Comparison of ENCODE assay signal across 17 cellular contexts in genomic region chr13:91768746-91769145, GRCh38.
DNase-seq lines count a peak whose midpoint lies in the region; ATAC-seq and TF ChIP-seq lines count a peak whose summit lies in the region.
"Had no signal": no experiment of that assay in that cellular context is flagged by ENCODE, and none has a peak within 500 bp of the region (broad histone marks: within the 10 kb centered on the region; RNA-seq: fewer than 3 reads in every experiment).

No MANE protein-coding gene starts in this region.

- H3K4me1 ChIP-seq in right lobe of liver, result no peaks in the 10 kb centered on the region
- H3K4me1 ChIP-seq: BLaER1 had no signal

- H3K4me3 ChIP-seq in right lobe of liver, result no peak overlapping the region
- H3K4me3 ChIP-seq: BLaER1 had no signal

- no peaks in the 10 kb centered on the region for H3K36me3 ChIP-seq in right lobe of liver
- H3K36me3 ChIP-seq: BLaER1 had no signal

- 77% methylated on average over 2 of the region's 2 CpGs for WGBS in right lobe of liver (ENCODE audit: insufficient coverage, low coverage, low lambda C conversion rate, missing lambda C conversion rate)

- ATAC-seq in GM18511 (IDR thresholded peaks at IDR 0.05; ENCODE audit: unreplicated experiment) (peak; percentile 43), GM21717 (IDR thresholded peaks at IDR 0.05; ENCODE audit: unreplicated experiment) (peak; percentile 59), HG02852 (IDR thresholded peaks at IDR 0.05; ENCODE audit: unreplicated experiment) (peak; percentile 59), right lobe of liver (no peak), HG03108 (IDR thresholded peaks at IDR 0.05; ENCODE audit: unreplicated experiment) (no peak)
- ATAC-seq in stimulated activated naive CD8-positive, alpha-beta T cell treated with anti-CD3 and anti-CD28 coated beads, Interleukin-15, Interleukin-2, amounts not matched to agents 100 U/mL and 50 U/mL, for 24 hours, result no peak
- ATAC-seq: CD8-positive, alpha-beta T cell; HCT116 had no signal

- no peak overlapping the region for H3K27ac ChIP-seq in right lobe of liver
- H3K27ac ChIP-seq: BLaER1, KMS-11 had no signal

- intact Hi-C loops in right lobe of liver (cut with DNase I), result no loop called here

- H3K27me3 ChIP-seq in right lobe of liver, result no peaks in the 10 kb centered on the region
- H3K27me3 ChIP-seq: BLaER1 had no signal

- H3K9me3 ChIP-seq in right lobe of liver, result no peaks in the 10 kb centered on the region
- H3K9me3 ChIP-seq: BLaER1 had no signal

- no peak for TF ChIP-seq CTCF in right lobe of liver (IDR thresholded peaks at IDR 0.05)

- TF ChIP-seq POLR2A in right lobe of liver (IDR thresholded peaks at IDR 0.05), result no peak

- DNase-seq in right lobe of liver (no peak), NCI-H2227 treated with DMSO at 0.1 percent for 48 hours (lab: John Stamatoyannopoulos, UW) (no peak)
- DNase-seq in stimulated activated naive CD8-positive, alpha-beta T cell treated with anti-CD3 and anti-CD28 coated beads, Interleukin-15, Interleukin-2, amounts not matched to agents 100 U/mL and 50 U/mL, for 24 hours, result no peak
- DNase-seq: 8988T; Calu3; CD8-positive, alpha-beta T cell; DMS 273 treated with DMSO at 0.1 percent for 48 hours; GOT3; H7; HFFc6 had no signal

Comparison
In these comparisons a context has a peak if more than half of its experiments do, and no peak if none do; other contexts are left out.
1. ATAC-seq: peak in GM18511 (single experiment), GM21717 (single experiment) and HG02852 (single experiment); none in right lobe of liver (0 of 4), HG03108 (single experiment) and stimulated activated naive CD8-positive, alpha-beta T cell treated with anti-CD3 and anti-CD28 coated beads, Interleukin-15, Interleukin-2, amounts not matched to agents 100 U/mL and 50 U/mL, for 24 hours (single experiment).